ENCODE assay signal across 9 cellular contexts in genomic region chr7:51430480-51431086, GRCh38.
DNase-seq lines count a peak whose midpoint lies in the region; ATAC-seq and TF ChIP-seq lines count a peak whose summit lies in the region.
"Had no signal": no experiment of that assay in that cellular context is flagged by ENCODE, and none has a peak within 500 bp of the region (broad histone marks: within the 10 kb centered on the region; RNA-seq: fewer than 3 reads in every experiment).

No MANE protein-coding gene starts in this region.

- H3K9me3 ChIP-seq in osteoblast (ENCODE audit: low read depth, low read length) (no peaks in the 10 kb centered on the region), MG63 (no peaks in the 10 kb centered on the region)

- H3K4me1 Mint-ChIP-seq in HFFc6 (ENCODE audit: low read depth): no peaks in the 10 kb centered on the region

- H3K36me3 Mint-ChIP-seq in HFFc6 (ENCODE audit: low read depth): no peaks in the 10 kb centered on the region

- H3K27me3 Mint-ChIP-seq in HFFc6 (ENCODE audit: insufficient read depth): peaks cover 2% of the 10 kb centered on the region; the same call in 1 of the 2 replicates
- H3K27me3 Mint-ChIP-seq: stimulated activated naive CD8-positive, alpha-beta T cell treated with anti-CD3 and anti-CD28 coated beads, Interleukin-15, Interleukin-2, amounts not matched to agents 100 ng/mL and 50 ng/mL, for 24 hours had no signal

- H3K4me2 ChIP-seq in osteoblast (ENCODE audit: insufficient read depth, low read length): no peak overlapping the region

- H3K36me3 ChIP-seq in osteoblast (ENCODE audit: insufficient read depth, low read length) (no peaks in the 10 kb centered on the region), MG63 (no peaks in the 10 kb centered on the region)

- TF ChIP-seq CTCF in HFFc6 (IDR thresholded peaks at IDR 0.05) (peak; percentile 90), fibroblast of villous mesenchyme (IDR thresholded peaks at IDR 0.05; ENCODE audit: insufficient read depth, low read depth, low read length) (peak; percentile 75), osteoblast (IDR thresholded peaks at IDR 0.05; ENCODE audit: extremely low read depth, low read depth, low read length) (peak; percentile 76)

- no peaks in the 10 kb centered on the region for H3K79me2 ChIP-seq in osteoblast (ENCODE audit: insufficient read depth, low read length)

- H3K27me3 ChIP-seq in osteoblast (ENCODE audit: insufficient read depth, low read length): no peaks in the 10 kb centered on the region
- no peaks in the 10 kb centered on the region for H3K27me3 ChIP-seq in MG63

- H3K4me3 ChIP-seq in fibroblast of villous mesenchyme (ENCODE audit: low read depth, low read length) (no peak overlapping the region), osteoblast (ENCODE audit: insufficient read depth, low read length) (no peak overlapping the region), MG63 (no peak overlapping the region)

- H3K27ac Mint-ChIP-seq in HFFc6: no peak overlapping the region
- H3K27ac Mint-ChIP-seq: stimulated activated naive CD8-positive, alpha-beta T cell treated with anti-CD3 and anti-CD28 coated beads, Interleukin-15, Interleukin-2, amounts not matched to agents 100 ng/mL and 50 ng/mL, for 24 hours had no signal

- no peaks in the 10 kb centered on the region for H3K9me3 Mint-ChIP-seq in HFFc6
- H3K9me3 Mint-ChIP-seq: stimulated activated naive CD8-positive, alpha-beta T cell treated with anti-CD3 and anti-CD28 coated beads, Interleukin-15, Interleukin-2, amounts not matched to agents 100 ng/mL and 50 ng/mL, for 24 hours had no signal

- H3K27ac ChIP-seq in osteoblast (ENCODE audit: low read depth, low read length): no peak overlapping the region

- H2AFZ ChIP-seq in osteoblast (ENCODE audit: low read length): no peak overlapping the region

- ATAC-seq in GM19467 (IDR thresholded peaks at IDR 0.05; ENCODE audit: unreplicated experiment): no peak

- H4K20me1 ChIP-seq in osteoblast (ENCODE audit: insufficient read depth, low read length): no peaks in the 10 kb centered on the region

- peak; percentile 28 for DNase-seq in EL
- peak; percentile 14 for DNase-seq in HFFc6
- peak; percentile 76 for DNase-seq in NCI-H345 treated with DMSO at 0.1 percent for 48 hours (lab: John Stamatoyannopoulos, UW; ENCODE audit: unreplicated experiment)
- peak in 2 of 3 experiments; percentile 16 to 18 for DNase-seq in activated CD8-positive, alpha-beta memory T cell treated with anti-CD3 and anti-CD28 coated beads for 48 hours (ENCODE audit: low read depth in 2 of 3, low spot score in 2 of 3)
- DNase-seq in fibroblast of villous mesenchyme (ENCODE audit: low read depth): peak; percentile 33
- DNase-seq in osteoblast (ENCODE audit: insufficient read length, low spot score, missing footprints): peak; percentile 63
- no peak for DNase-seq in MG63

- no peak overlapping the region for H3K4me3 Mint-ChIP-seq in HFFc6
- H3K4me3 Mint-ChIP-seq: stimulated activated naive CD8-positive, alpha-beta T cell treated with anti-CD3 and anti-CD28 coated beads, Interleukin-15, Interleukin-2, amounts not matched to agents 100 ng/mL and 50 ng/mL, for 24 hours had no signal

- H3K4me1 ChIP-seq in osteoblast (ENCODE audit: insufficient read depth, low read length): no peaks in the 10 kb centered on the region
